In genomic region chr13:30448441-30448840, GRCh38 we compare ENCODE assay signal across 31 cellular contexts. TPM values are rescaled to one million over a fixed set of nuclear protein-coding genes. Genes with fewer than 3 reads are reported as not detected.
"Had no signal": no experiment of that assay in that cellular context is flagged by ENCODE, and none has a peak within 500 bp of the region (broad histone marks: within the 10 kb centered on the region; RNA-seq: fewer than 3 reads in every experiment).

No MANE protein-coding gene starts in this region.

- ATAC-seq: effector memory CD8-positive, alpha-beta T cell; left ventricle myocardium superior; lower lobe of right lung; mucosa of descending colon; natural killer cell treated with Interleukin-12 subunit alpha and Interleukin-12 subunit beta and Interleukin-15 and Interleukin-18, amount 100 ng/mL, for 72 hours; sciatic nerve had no signal

- H3K27ac ChIP-seq: lower lobe of right lung, prostate gland, right atrium auricular region, stomach, testis, tibial artery, upper lobe of left lung had no signal

- H3K9me3 Mint-ChIP-seq: effector memory CD8-positive, alpha-beta T cell; mesothelial cell of epicardium; naive B cell; natural killer cell treated with Interleukin-12 subunit alpha and Interleukin-12 subunit beta and Interleukin-15 and Interleukin-18, amount 100 ng/mL, for 72 hours; neural crest cell had no signal

- FAIRE-seq: endometrium, frontal cortex, keratinocyte, urothelium cell line had no signal

- H3K36me3 Mint-ChIP-seq: mesothelial cell of epicardium; naive B cell; natural killer cell treated with Interleukin-12 subunit alpha and Interleukin-12 subunit beta and Interleukin-15 and Interleukin-18, amount 100 ng/mL, for 72 hours had no signal

- H3K9me3 ChIP-seq: lower lobe of right lung, mucosa of descending colon, prostate gland, right atrium auricular region, stomach, testis, tibial artery, upper lobe of left lung had no signal

- H3K4me3 ChIP-seq: lower lobe of right lung, mucosa of descending colon, prostate gland, right atrium auricular region, smooth muscle cell, stomach, testis, tibial artery, upper lobe of left lung had no signal

- H3K4me1 ChIP-seq: prostate gland, testis had no signal

- DNase-seq: cortex of kidney; effector memory CD8-positive, alpha-beta T cell; erythroblast; head of caudate nucleus; left ventricle myocardium superior; lower lobe of right lung; mucosa of descending colon; naive B cell; stimulated activated CD4-positive, alpha-beta T cell treated with anti-CD3 and anti-CD28 coated beads, Interleukin-12 subunit alpha, Interleukin-12 subunit beta, amount 100 ng/mL, for 4 hours; stimulated activated CD4-positive, alpha-beta T cell treated with anti-CD3 and anti-CD28 coated beads, Interleukin-1b, Interleukin-23, amount 100 ng/mL, for 48 hours; stimulated activated CD4-positive, alpha-beta T cell treated with anti-CD3 and anti-CD28 coated beads, Interleukin-4, amount 100 ng/mL, for 1 hour; stimulated activated CD8-positive, alpha-beta memory T cell treated with anti-CD3 and anti-CD28 coated beads, Interleukin-4, amount 100 ng/mL, for 48 hours; stimulated activated naive CD4-positive, alpha-beta T cell treated with Interleukin-2 at 50 U/mL for 16 hours; stomach; testis; tibial artery; upper lobe of left lung had no signal

- H3K27ac Mint-ChIP-seq: effector memory CD8-positive, alpha-beta T cell; mesothelial cell of epicardium; natural killer cell treated with Interleukin-12 subunit alpha and Interleukin-12 subunit beta and Interleukin-15 and Interleukin-18, amount 100 ng/mL, for 72 hours had no signal

- H3K4me2 ChIP-seq: smooth muscle cell had no signal

- H3K4me3 Mint-ChIP-seq: effector memory CD8-positive, alpha-beta T cell; mesothelial cell of epicardium; natural killer cell treated with Interleukin-12 subunit alpha and Interleukin-12 subunit beta and Interleukin-15 and Interleukin-18, amount 100 ng/mL, for 72 hours; neural crest cell had no signal

- H3K27me3 ChIP-seq: right atrium auricular region, stomach, testis, tibial artery, upper lobe of left lung had no signal

- H3K27me3 Mint-ChIP-seq: naive B cell had no signal

- H3K36me3 ChIP-seq: lower lobe of right lung, prostate gland, right atrium auricular region, stomach, tibial artery, upper lobe of left lung had no signal

RNA-seq across cellular contexts. Expression of gene UBE2L5, which starts 26.1 kb away (rescaled TPM):
- total RNA-seq: dermis microvascular lymphatic vessel endothelial cell; fibroblast of villous mesenchyme; frontal cortex; left ventricle myocardium superior; lower lobe of right lung; mesothelial cell of epicardium; mucosa of descending colon; natural killer cell treated with Interleukin-12 subunit alpha and Interleukin-12 subunit beta and Interleukin-15 and Interleukin-18, amount 100 ng/mL, for 72 hours; neural crest cell; osteoblast; smooth muscle cell; stomach; upper lobe of left lung had no signal
- polyA plus RNA-seq: smooth muscle cell, stomach had no signal
